ENCODE assay signal across 21 cellular contexts in the genomic region with DNA sequence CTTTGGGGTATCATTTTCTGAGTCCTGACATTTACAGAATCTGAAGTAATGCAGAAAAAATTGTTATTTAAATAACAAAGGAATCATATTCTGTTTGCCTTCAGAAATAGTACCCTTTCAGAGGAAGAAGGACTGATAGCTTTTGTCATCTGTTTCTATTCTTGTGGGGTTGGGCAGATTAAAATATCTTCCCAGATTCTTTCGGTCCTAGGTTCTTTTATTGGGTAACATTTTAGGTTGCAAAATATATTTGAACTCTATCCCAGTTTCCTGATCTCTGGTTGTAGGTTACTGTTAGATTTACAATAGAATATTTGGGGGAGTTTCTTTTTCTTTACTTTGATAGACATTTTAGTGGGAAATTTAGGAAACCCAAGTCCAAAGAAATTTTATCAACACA.
DNase-seq lines count a peak whose midpoint lies in the region; TF ChIP-seq lines count a peak whose summit lies in the region.
"Had no signal": no experiment of that assay in that cellular context is flagged by ENCODE, and none has a peak within 500 bp of the region (broad histone marks: within the 10 kb centered on the region; RNA-seq: fewer than 3 reads in every experiment).

No MANE protein-coding gene starts in this region.

- no peaks in the 10 kb centered on the region for H3K9me2 ChIP-seq in Karpas-422 (replicated peaks; ENCODE audit: insufficient read depth, low read length)

- TF ChIP-seq POLR2A in breast epithelium (IDR thresholded peaks at IDR 0.05) (no peak), sigmoid colon (IDR thresholded peaks at IDR 0.05) (no peak)

- intact Hi-C loops in MCF 10A (cut with micrococcal nuclease): no loop called here
- intact Hi-C loops in breast epithelium (cut with DNase I; ENCODE audit: low total_unique reads): no loop called here
- intact Hi-C loops in sigmoid colon (cut with DNase I): no loop called here

- H3K4me1 Mint-ChIP-seq in MCF 10A (ENCODE audit: insufficient read depth, unreplicated experiment): peaks cover 11% of the 10 kb centered on the region
- H3K4me1 Mint-ChIP-seq: activated CD4-positive, alpha-beta T cell treated with anti-CD3 and anti-CD28 coated beads, Interleukin-2, amount 10 ng/mL, durations not matched to agents 7 days and 5 days; immature natural killer cell had no signal

- H3K27ac Mint-ChIP-seq in MCF 10A (ENCODE audit: low read depth, unreplicated experiment): peak overlapping the region; percentile 5
- H3K27ac Mint-ChIP-seq: activated CD4-positive, alpha-beta T cell treated with anti-CD3 and anti-CD28 coated beads, Interleukin-2, amount 10 ng/mL, durations not matched to agents 7 days and 5 days; activated naive CD4-positive, alpha-beta T cell treated with anti-CD3 and anti-CD28 coated beads for 36 hours; immature natural killer cell had no signal

- H3K79me2 ChIP-seq in Karpas-422 (ENCODE audit: low read length): no peaks in the 10 kb centered on the region

- no peaks in the 10 kb centered on the region for H3K9me3 Mint-ChIP-seq in MCF 10A (ENCODE audit: unreplicated experiment)

- no peak overlapping the region for H3K4me2 ChIP-seq in Karpas-422 (ENCODE audit: low read depth, low read length, poor library complexity, severe bottlenecking)

- peaks cover 6% of the 10 kb centered on the region for H3K36me3 Mint-ChIP-seq in MCF 10A (ENCODE audit: insufficient read depth, unreplicated experiment)
- H3K36me3 Mint-ChIP-seq: immature natural killer cell had no signal

- no peak overlapping the region for H2AFZ ChIP-seq in Karpas-422 (ENCODE audit: low read length)

- H4K20me1 ChIP-seq in Karpas-422 (ENCODE audit: insufficient read depth, low read depth, low read length): no peaks in the 10 kb centered on the region

- no peaks in the 10 kb centered on the region for H3K27me3 ChIP-seq in breast epithelium
- no peaks in the 10 kb centered on the region for H3K27me3 ChIP-seq in Karpas-422 (ENCODE audit: low read length)
- H3K27me3 ChIP-seq in sigmoid colon: no peaks in the 10 kb centered on the region
- H3K27me3 ChIP-seq: heart right ventricle, ovary had no signal

- no peak overlapping the region for H3K27ac ChIP-seq in breast epithelium
- no peak overlapping the region for H3K27ac ChIP-seq in Karpas-422 (ENCODE audit: low read length)
- H3K27ac ChIP-seq in sigmoid colon: peak overlapping the region in 1 of 4 donors; percentile 21
- H3K27ac ChIP-seq: heart right ventricle, lower lobe of right lung, ovary had no signal

- H3K4me1 ChIP-seq in breast epithelium: no peaks in the 10 kb centered on the region
- no peaks in the 10 kb centered on the region for H3K4me1 ChIP-seq in Karpas-422 (ENCODE audit: low read length)
- peaks cover 0 to 11% (median 9%) of the 10 kb centered on the region in 4 donors for H3K4me1 ChIP-seq in sigmoid colon
- H3K4me1 ChIP-seq: heart right ventricle, lower lobe of right lung had no signal

- 72 to 83% methylated on average over 1 of the region's 1 CpG for WGBS in sigmoid colon, 2 donors

- no peaks in the 10 kb centered on the region for H3K9me3 ChIP-seq in breast epithelium
- peaks cover 18% of the 10 kb centered on the region for H3K9me3 ChIP-seq in Karpas-422 (ENCODE audit: low read length)
- H3K9me3 ChIP-seq in sigmoid colon: no peaks in the 10 kb centered on the region
- H3K9me3 ChIP-seq: lower lobe of right lung, ovary had no signal

- H3K9ac ChIP-seq in Karpas-422 (ENCODE audit: low read length): no peak overlapping the region

- POLR2A ChIA-PET in MCF 10A (lab: Yijun Ruan, JAX): no interaction called here

- BruUV-seq in MCF 10A (replicated peaks; lab: Mats Ljungman, UMichigan): no TSS peak

- no peak overlapping the region for H3K4me3 Mint-ChIP-seq in MCF 10A (ENCODE audit: unreplicated experiment)
- H3K4me3 Mint-ChIP-seq: activated CD4-positive, alpha-beta T cell treated with anti-CD3 and anti-CD28 coated beads, Interleukin-2, amount 10 ng/mL, durations not matched to agents 7 days and 5 days; activated naive CD4-positive, alpha-beta T cell treated with anti-CD3 and anti-CD28 coated beads for 36 hours; immature natural killer cell had no signal

- no peak for TF ChIP-seq EP300 in sigmoid colon (IDR thresholded peaks at IDR 0.05)

- CTCF ChIA-PET in MCF 10A (lab: Yijun Ruan, JAX): no interaction called here

- H3K36me3 ChIP-seq in breast epithelium (no peaks in the 10 kb centered on the region), Karpas-422 (ENCODE audit: insufficient read depth, low read length) (no peaks in the 10 kb centered on the region), sigmoid colon (no peaks in the 10 kb centered on the region)
- H3K36me3 ChIP-seq: heart right ventricle, lower lobe of right lung, ovary had no signal

- H3K4me3 ChIP-seq in breast epithelium: no peak overlapping the region
- no peak overlapping the region for H3K4me3 ChIP-seq in Karpas-422 (ENCODE audit: low read length)
- no peak overlapping the region for H3K4me3 ChIP-seq in sigmoid colon
- H3K4me3 ChIP-seq: heart right ventricle, lower lobe of right lung, ovary had no signal

- H3K27me3 Mint-ChIP-seq in MCF 10A (ENCODE audit: insufficient read depth, unreplicated experiment): no peaks in the 10 kb centered on the region
- H3K27me3 Mint-ChIP-seq: activated CD4-positive, alpha-beta T cell treated with anti-CD3 and anti-CD28 coated beads, Interleukin-2, amount 10 ng/mL, durations not matched to agents 7 days and 5 days had no signal

- TF ChIP-seq CTCF in MCF 10A (IDR thresholded peaks at IDR 0.05; ENCODE audit: unreplicated experiment) (no peak), breast epithelium (IDR thresholded peaks at IDR 0.05) (no peak), sigmoid colon (IDR thresholded peaks at IDR 0.05) (no peak)

- DNase-seq in MCF 10A (ENCODE audit: unreplicated experiment): peak; percentile 52
- no peak for DNase-seq in breast epithelium (ENCODE audit: low spot score in 2 of 2)
- DNase-seq in dedifferentiated amniotic fluid mesenchymal stem cell (ENCODE audit: extremely low spot score): peak; percentile 43
- DNase-seq in myocyte (ENCODE audit: low read depth): peak; percentile 15
- DNase-seq in stimulated activated CD4-positive, alpha-beta T cell treated with anti-CD3 and anti-CD28 coated beads, Interleukin-4, amount 100 ng/mL, for 1 hour: no peak
- DNase-seq in Karpas-422: no peak
- DNase-seq in germinal center (ENCODE audit: low spot score): no peak
- no peak for DNase-seq in sigmoid colon
- DNase-seq: 8988T; activated CD4-positive, alpha-beta T cell treated with anti-CD3 and anti-CD28 coated beads, Interleukin-2, amount 10 ng/mL, durations not matched to agents 7 days and 5 days; activated naive CD4-positive, alpha-beta T cell treated with anti-CD3 and anti-CD28 coated beads for 36 hours; activated T-cell treated with anti-CD3 and anti-CD28 coated beads for 4 hours; cortex of kidney; DMS153; heart right ventricle; immature natural killer cell; lower lobe of right lung; NCI-H1417 treated with DMSO at 0.1 percent for 48 hours; ovary; stimulated activated CD4-positive, alpha-beta T cell treated with anti-CD3 and anti-CD28 coated beads, Interleukin-2, amount 100 ng/mL, for 48 hours; substantia nigra had no signal

Comparison
In these comparisons a context has a peak if more than half of its experiments do, and no peak if none do; other contexts are left out.
1. DNase-seq: peak in MCF 10A (single experiment), dedifferentiated amniotic fluid mesenchymal stem cell (single experiment) and myocyte (single experiment); none in breast epithelium (0 of 2), stimulated activated CD4-positive, alpha-beta T cell treated with anti-CD3 and anti-CD28 coated beads, Interleukin-4, amount 100 ng/mL, for 1 hour (single experiment), Karpas-422 (single experiment), germinal center (single experiment) and sigmoid colon (single experiment).